1 cellular context compared by ENCODE assay signal in genomic region chr14:20469890-20470858, GRCh38.
TF ChIP-seq lines count a peak whose summit lies in the region.

No MANE protein-coding gene starts in this region.

TF ChIP-seq in SK-N-SH treated with all-trans-retinoic acid at 6 μM for 48 hours, 23 proteins besides CTCF, POLR2A, EP300 and RAD21 (continued from another document):
- TF ChIP-seq POU6F1 (CRISPR knock-in tag; IDR thresholded peaks at IDR 0.05; ENCODE audit: borderline replicate concordance, low read depth) (no peak), PPARA (CRISPR knock-in tag; IDR thresholded peaks at IDR 0.05; ENCODE audit: borderline replicate concordance) (no peak), PATZ1 (CRISPR knock-in tag; IDR thresholded peaks at IDR 0.05; ENCODE audit: borderline replicate concordance) (no peak), ZNF8 (CRISPR knock-in tag; IDR thresholded peaks at IDR 0.05) (no peak), BACH2 (CRISPR knock-in tag; IDR thresholded peaks at IDR 0.05; ENCODE audit: borderline replicate concordance) (no peak), ZFP3 (CRISPR knock-in tag; IDR thresholded peaks at IDR 0.05) (no peak), CSRNP3 (CRISPR knock-in tag; IDR thresholded peaks at IDR 0.05) (no peak)
